33 cellular contexts compared by ENCODE assay signal in genomic region chr6:65221153-65221552, GRCh38.
"Had no signal": no experiment of that assay in that cellular context is flagged by ENCODE, and none has a peak within 500 bp of the region (broad histone marks: within the 10 kb centered on the region; RNA-seq: fewer than 3 reads in every experiment).

No MANE protein-coding gene starts in this region.

- H3K36me3 ChIP-seq: adrenal gland, ascending aorta, brain microvascular endothelial cell, breast epithelium, cardiac muscle cell had no signal

- ATAC-seq: activated naive CD4-positive, alpha-beta T cell treated with anti-CD3 and anti-CD28 coated beads, Interleukin-2, amount 50 U/mL, for 72 hours; activated naive CD8-positive, alpha-beta T cell treated with anti-CD3 and anti-CD28 coated beads, Interleukin-2, amount 50 U/mL, for 24 hours; activated T-cell treated with anti-CD3 and anti-CD28 coated beads, Interleukin-2, amount 50 U/mL, for 4 hours; activated T-cell treated with anti-CD3 and anti-CD28 coated beads, Interleukin-2, amount 50 U/mL, for 72 hours; activated T-helper 17 cell treated with anti-CD3 and anti-CD28 coated beads, Interleukin-2, amount 50 U/mL, for 72 hours; body of pancreas had no signal

- H3K9me3 ChIP-seq: adrenal gland, ascending aorta, body of pancreas had no signal

- DNase-seq: activated effector memory CD4-positive, alpha-beta T cell treated with anti-CD3 and anti-CD28 coated beads, Interleukin-2, amount 50 U/mL, for 16 hours; activated effector memory CD4-positive, alpha-beta T cell treated with Interleukin-2 at 50 U/mL for 16 hours; activated gamma-delta T cell; activated gamma-delta T cell treated with Interleukin-2 at 50 U/mL for 16 hours; activated naive CD4-positive, alpha-beta T cell; activated naive CD4-positive, alpha-beta T cell treated with anti-CD3 and anti-CD28 coated beads for 36 hours; activated naive CD4-positive, alpha-beta T cell treated with anti-CD3 and anti-CD28 coated beads, Interleukin-2, amount 10 ng/mL, durations not matched to agents 7 days and 5 days; activated naive CD4-positive, alpha-beta T cell treated with Interleukin-2 at 50 U/mL for 16 hours; activated naive CD8-positive, alpha-beta T cell treated with anti-CD3 and anti-CD28 coated beads for 36 hours; activated naive CD8-positive, alpha-beta T cell treated with anti-CD3 and anti-CD28 coated beads, Interleukin-2, amount 10 ng/mL, durations not matched to agents 7 days and 5 days; activated naive CD8-positive, alpha-beta T cell treated with anti-CD3 and anti-CD28 coated beads, Interleukin-2, amount 50 U/mL, for 24 hours; activated T-cell treated with anti-CD3 and anti-CD28 coated beads, Interleukin-2, amount 50 U/mL, for 1 hour; activated T-cell treated with anti-CD3 and anti-CD28 coated beads, Interleukin-2, amount 50 U/mL, for 24 hours; activated T-cell treated with anti-CD3 and anti-CD28 coated beads, Interleukin-2, amount 50 U/mL, for 4 hours; activated T-cell treated with anti-CD3 and anti-CD28 coated beads, Interleukin-2, amount 50 U/mL, for 48 hours; activated T-cell treated with anti-CD3 and anti-CD28 coated beads, Interleukin-2, amount 50 U/mL, for 72 hours; adrenal gland; amniotic stem cell; amygdala; anterior cingulate cortex; aorta; body of pancreas; brain microvascular endothelial cell; caudate nucleus; central memory CD4-positive, alpha-beta T cell; cerebellar nuclear complex had no signal

- H3K27me3 ChIP-seq: adrenal gland, ascending aorta, body of pancreas, brain microvascular endothelial cell, breast epithelium, cardiac muscle cell had no signal

- FAIRE-seq: astrocyte, bronchial epithelial cell had no signal

- H3K4me1 ChIP-seq: adrenal gland, ascending aorta, body of pancreas, breast epithelium had no signal

- H3K4me3 ChIP-seq: adrenal gland, ascending aorta, body of pancreas, breast epithelium, cardiac muscle cell had no signal

- H3K27ac ChIP-seq: adrenal gland, ascending aorta, body of pancreas, brain microvascular endothelial cell, breast epithelium, cardiac muscle cell had no signal
